Comparison of ENCODE assay signal across 1 cellular context in the genomic region with DNA sequence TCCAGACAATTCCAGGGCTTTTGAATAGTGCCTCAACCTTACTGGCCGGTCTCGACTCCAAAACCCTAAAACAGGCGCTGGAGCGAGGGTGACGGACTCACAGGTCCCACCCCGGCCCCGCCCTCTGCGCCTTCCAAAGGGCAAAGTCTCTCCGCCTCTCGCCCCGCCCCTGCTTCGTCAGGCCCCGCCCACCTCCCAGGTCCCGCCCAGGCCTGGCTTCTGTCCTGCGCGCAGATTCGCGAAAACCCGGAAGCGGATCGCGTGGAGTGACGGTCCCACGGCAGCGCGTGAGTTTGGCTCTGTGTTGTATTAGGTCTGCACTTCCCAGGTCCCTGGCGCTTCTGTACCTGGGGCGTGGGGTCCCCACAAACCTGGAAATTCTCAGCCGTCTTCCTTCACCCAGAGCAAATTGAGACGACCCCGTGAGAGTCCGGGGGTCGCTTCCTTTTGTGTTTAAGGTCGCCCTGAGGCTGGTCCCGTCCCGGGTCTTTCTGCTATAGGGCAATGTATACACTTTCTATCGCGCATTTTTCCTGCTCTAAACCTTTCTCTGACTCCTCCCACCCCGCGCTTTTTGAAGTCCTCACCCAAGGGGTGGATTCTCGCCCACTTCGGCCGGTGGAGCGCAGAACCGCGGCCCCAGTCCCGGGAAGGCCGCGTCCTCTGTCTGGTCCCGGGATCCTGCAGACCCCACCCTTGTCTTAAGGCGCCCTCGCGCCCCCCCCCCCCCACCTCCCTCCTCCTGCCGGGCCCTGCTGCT.
TF ChIP-seq lines count a peak whose summit lies in the region.

A gene (plus strand): TSS at position 231 of the 760 bp plus-strand sequence. CDS start 16,090 bp downstream, outside the sequence.

TF ChIP-seq in K562, 482 proteins besides CTCF, POLR2A, EP300 and RAD21 (continued from another document and continues in another):
- TF ChIP-seq, protein P1, sequence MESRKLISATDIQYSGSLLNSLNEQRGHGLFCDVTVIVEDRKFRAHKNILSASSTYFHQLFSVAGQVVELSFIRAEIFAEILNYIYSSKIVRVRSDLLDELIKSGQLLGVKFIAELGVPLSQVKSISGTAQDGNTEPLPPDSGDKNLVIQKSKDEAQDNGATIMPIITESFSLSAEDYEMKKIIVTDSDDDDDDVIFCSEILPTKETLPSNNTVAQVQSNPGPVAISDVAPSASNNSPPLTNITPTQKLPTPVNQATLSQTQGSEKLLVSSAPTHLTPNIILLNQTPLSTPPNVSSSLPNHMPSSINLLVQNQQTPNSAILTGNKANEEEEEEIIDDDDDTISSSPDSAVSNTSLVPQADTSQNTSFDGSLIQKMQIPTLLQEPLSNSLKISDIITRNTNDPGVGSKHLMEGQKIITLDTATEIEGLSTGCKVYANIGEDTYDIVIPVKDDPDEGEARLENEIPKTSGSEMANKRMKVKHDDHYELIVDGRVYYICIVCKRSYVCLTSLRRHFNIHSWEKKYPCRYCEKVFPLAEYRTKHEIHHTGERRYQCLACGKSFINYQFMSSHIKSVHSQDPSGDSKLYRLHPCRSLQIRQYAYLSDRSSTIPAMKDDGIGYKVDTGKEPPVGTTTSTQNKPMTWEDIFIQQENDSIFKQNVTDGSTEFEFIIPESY (CRISPR knock-in tag; IDR thresholded peaks at IDR 0.05): no peak
- TF ChIP-seq ZNF175 (CRISPR knock-in tag; IDR thresholded peaks at IDR 0.05; ENCODE audit: low read depth) (no peak), MAZ (CRISPR knock-in tag; conservative IDR thresholded peaks at IDR 0.05 in 1 of 2, IDR thresholded peaks at IDR 0.05 in 1 of 2) (peak in 1 of 2 experiments; percentile 50; a peak in 2 of 4 replicates), L3MBTL2 (IDR thresholded peaks at IDR 0.05) (peak; percentile 58; the same call in 1 of the 2 replicates), TRIM24 (IDR thresholded peaks at IDR 0.05) (no peak), MTA1 (IDR thresholded peaks at IDR 0.05; ENCODE audit: borderline replicate concordance) (0 out of 2 replicates have a peak, but pooled peaks have one; percentile 22), MTA3 (IDR thresholded peaks at IDR 0.05; ENCODE audit: borderline replicate concordance) (peak; percentile 46; the same call in 1 of the 2 replicates), RBFOX2 (IDR thresholded peaks at IDR 0.05; ENCODE audit: low read depth, low read length) (peak; percentile 82), NR2C2 (CRISPR knock-in tag; IDR thresholded peaks at IDR 0.05) (no peak), NR2C2 (tag; IDR thresholded peaks at IDR 0.05) (0 out of 2 replicates have a peak, but pooled peaks have one; percentile 23), EP400 (IDR thresholded peaks at IDR 0.05) (peak; percentile 78), ZNF561 (CRISPR knock-in tag; conservative IDR thresholded peaks at IDR 0.05) (no peak), TARDBP (IDR thresholded peaks at IDR 0.05) (peak; percentile 72), SP1 (CRISPR knock-in tag; IDR thresholded peaks at IDR 0.05) (peak; percentile 60), ZNF431 (CRISPR knock-in tag; IDR thresholded peaks at IDR 0.05) (no peak), ZNF3 (CRISPR knock-in tag; IDR thresholded peaks at IDR 0.05) (no peak), ETV5 (CRISPR knock-in tag; IDR thresholded peaks at IDR 0.05; ENCODE audit: low read depth) (0 out of 2 replicates have a peak, but pooled peaks have one; percentile 42), CREB1 (IDR thresholded peaks at IDR 0.05) (no peak), CREB1 (CRISPR knock-in tag; IDR thresholded peaks at IDR 0.05) (peak; percentile 40; the same call in 1 of the 2 replicates), TOE1 (IDR thresholded peaks at IDR 0.05; ENCODE audit: borderline replicate concordance) (peak; percentile 76; the same call in 1 of the 2 replicates), TOE1 (CRISPR knock-in tag; IDR thresholded peaks at IDR 0.05; ENCODE audit: borderline replicate concordance, low read depth) (no peak), RBM17 (IDR thresholded peaks at IDR 0.05; ENCODE audit: borderline replicate concordance, low read depth, low read length) (no peak), HDAC3 (IDR thresholded peaks at IDR 0.05; ENCODE audit: borderline replicate concordance, partially characterized antibody) (peak; percentile 66), KAT7 (CRISPR knock-in tag; IDR thresholded peaks at IDR 0.05; ENCODE audit: borderline replicate concordance) (no peak), CSDE1 (IDR thresholded peaks at IDR 0.05) (no peak), ELF1 (tag; IDR thresholded peaks at IDR 0.05) (peak; percentile 88), TSC22D4 (tag; IDR thresholded peaks at IDR 0.05) (no peak), DACH1 (IDR thresholded peaks at IDR 0.05; ENCODE audit: partially characterized antibody) (no peak), RBM22 (IDR thresholded peaks at IDR 0.05; ENCODE audit: low read depth, low read length, poor library complexity, severe bottlenecking) (no peak), PHF20 (IDR thresholded peaks at IDR 0.05; ENCODE audit: partially characterized antibody) (peak; percentile 41), ATF1 (CRISPR knock-in tag; IDR thresholded peaks at IDR 0.05) (no peak), ATF1 (tag; IDR thresholded peaks at IDR 0.05) (peak; percentile 54), ATF7 (IDR thresholded peaks at IDR 0.05) (no peak), POLR2H (tag; IDR thresholded peaks at IDR 0.05; ENCODE audit: low read depth) (peak; percentile 49), POLR2AphosphoS5 (IDR thresholded peaks at IDR 0.05; ENCODE audit: control insufficient read depth, insufficient read depth, low read depth, low read length) (peak; percentile 61; the same call in 1 of the 2 replicates), SUPT5H (IDR thresholded peaks at IDR 0.05) (peak; percentile 78), NEUROD1 (IDR thresholded peaks at IDR 0.05; ENCODE audit: borderline replicate concordance, low read depth, low read length, partially characterized antibody) (peak; percentile 27), GABPB1 (CRISPR knock-in tag; IDR thresholded peaks at IDR 0.05) (0 out of 2 replicates have a peak, but pooled peaks have one; percentile 32), TCF3 (CRISPR knock-in tag; IDR thresholded peaks at IDR 0.05) (0 out of 2 replicates have a peak, but pooled peaks have one; percentile 16), POLR2G (IDR thresholded peaks at IDR 0.05; ENCODE audit: low read depth, low read length) (peak; percentile 87)
- TF ChIP-seq, protein P2, sequence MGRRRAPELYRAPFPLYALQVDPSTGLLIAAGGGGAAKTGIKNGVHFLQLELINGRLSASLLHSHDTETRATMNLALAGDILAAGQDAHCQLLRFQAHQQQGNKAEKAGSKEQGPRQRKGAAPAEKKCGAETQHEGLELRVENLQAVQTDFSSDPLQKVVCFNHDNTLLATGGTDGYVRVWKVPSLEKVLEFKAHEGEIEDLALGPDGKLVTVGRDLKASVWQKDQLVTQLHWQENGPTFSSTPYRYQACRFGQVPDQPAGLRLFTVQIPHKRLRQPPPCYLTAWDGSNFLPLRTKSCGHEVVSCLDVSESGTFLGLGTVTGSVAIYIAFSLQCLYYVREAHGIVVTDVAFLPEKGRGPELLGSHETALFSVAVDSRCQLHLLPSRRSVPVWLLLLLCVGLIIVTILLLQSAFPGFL (CRISPR knock-in tag; IDR thresholded peaks at IDR 0.05): no peak
- TF ChIP-seq, protein P3, sequence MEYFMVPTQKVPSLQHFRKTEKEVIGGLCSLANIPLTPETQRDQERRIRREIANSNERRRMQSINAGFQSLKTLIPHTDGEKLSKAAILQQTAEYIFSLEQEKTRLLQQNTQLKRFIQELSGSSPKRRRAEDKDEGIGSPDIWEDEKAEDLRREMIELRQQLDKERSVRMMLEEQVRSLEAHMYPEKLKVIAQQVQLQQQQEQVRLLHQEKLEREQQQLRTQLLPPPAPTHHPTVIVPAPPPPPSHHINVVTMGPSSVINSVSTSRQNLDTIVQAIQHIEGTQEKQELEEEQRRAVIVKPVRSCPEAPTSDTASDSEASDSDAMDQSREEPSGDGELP (CRISPR knock-in tag; IDR thresholded peaks at IDR 0.05; ENCODE audit: borderline replicate concordance): peak; percentile 35; the same call in 1 of the 2 replicates
- TF ChIP-seq, protein P4, sequence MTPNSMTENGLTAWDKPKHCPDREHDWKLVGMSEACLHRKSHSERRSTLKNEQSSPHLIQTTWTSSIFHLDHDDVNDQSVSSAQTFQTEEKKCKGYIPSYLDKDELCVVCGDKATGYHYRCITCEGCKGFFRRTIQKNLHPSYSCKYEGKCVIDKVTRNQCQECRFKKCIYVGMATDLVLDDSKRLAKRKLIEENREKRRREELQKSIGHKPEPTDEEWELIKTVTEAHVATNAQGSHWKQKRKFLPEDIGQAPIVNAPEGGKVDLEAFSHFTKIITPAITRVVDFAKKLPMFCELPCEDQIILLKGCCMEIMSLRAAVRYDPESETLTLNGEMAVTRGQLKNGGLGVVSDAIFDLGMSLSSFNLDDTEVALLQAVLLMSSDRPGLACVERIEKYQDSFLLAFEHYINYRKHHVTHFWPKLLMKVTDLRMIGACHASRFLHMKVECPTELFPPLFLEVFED (CRISPR knock-in tag; conservative IDR thresholded peaks at IDR 0.05): no peak
- TF ChIP-seq, protein P5, sequence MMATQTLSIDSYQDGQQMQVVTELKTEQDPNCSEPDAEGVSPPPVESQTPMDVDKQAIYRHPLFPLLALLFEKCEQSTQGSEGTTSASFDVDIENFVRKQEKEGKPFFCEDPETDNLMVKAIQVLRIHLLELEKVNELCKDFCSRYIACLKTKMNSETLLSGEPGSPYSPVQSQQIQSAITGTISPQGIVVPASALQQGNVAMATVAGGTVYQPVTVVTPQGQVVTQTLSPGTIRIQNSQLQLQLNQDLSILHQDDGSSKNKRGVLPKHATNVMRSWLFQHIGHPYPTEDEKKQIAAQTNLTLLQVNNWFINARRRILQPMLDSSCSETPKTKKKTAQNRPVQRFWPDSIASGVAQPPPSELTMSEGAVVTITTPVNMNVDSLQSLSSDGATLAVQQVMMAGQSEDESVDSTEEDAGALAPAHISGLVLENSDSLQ (IDR thresholded peaks at IDR 0.05): peak; percentile 44; the same call in 1 of the 2 replicates
- TF ChIP-seq, protein P6, sequence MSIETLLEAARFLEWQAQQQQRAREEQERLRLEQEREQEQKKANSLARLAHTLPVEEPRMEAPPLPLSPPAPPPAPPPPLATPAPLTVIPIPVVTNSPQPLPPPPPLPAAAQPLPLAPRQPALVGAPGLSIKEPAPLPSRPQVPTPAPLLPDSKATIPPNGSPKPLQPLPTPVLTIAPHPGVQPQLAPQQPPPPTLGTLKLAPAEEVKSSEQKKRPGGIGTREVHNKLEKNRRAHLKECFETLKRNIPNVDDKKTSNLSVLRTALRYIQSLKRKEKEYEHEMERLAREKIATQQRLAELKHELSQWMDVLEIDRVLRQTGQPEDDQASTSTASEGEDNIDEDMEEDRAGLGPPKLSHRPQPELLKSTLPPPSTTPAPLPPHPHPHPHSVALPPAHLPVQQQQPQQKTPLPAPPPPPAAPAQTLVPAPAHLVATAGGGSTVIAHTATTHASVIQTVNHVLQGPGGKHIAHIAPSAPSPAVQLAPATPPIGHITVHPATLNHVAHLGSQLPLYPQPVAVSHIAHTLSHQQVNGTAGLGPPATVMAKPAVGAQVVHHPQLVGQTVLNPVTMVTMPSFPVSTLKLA (conservative IDR thresholded peaks at IDR 0.05): peak; percentile 63 to 80
- TF ChIP-seq, protein P7, sequence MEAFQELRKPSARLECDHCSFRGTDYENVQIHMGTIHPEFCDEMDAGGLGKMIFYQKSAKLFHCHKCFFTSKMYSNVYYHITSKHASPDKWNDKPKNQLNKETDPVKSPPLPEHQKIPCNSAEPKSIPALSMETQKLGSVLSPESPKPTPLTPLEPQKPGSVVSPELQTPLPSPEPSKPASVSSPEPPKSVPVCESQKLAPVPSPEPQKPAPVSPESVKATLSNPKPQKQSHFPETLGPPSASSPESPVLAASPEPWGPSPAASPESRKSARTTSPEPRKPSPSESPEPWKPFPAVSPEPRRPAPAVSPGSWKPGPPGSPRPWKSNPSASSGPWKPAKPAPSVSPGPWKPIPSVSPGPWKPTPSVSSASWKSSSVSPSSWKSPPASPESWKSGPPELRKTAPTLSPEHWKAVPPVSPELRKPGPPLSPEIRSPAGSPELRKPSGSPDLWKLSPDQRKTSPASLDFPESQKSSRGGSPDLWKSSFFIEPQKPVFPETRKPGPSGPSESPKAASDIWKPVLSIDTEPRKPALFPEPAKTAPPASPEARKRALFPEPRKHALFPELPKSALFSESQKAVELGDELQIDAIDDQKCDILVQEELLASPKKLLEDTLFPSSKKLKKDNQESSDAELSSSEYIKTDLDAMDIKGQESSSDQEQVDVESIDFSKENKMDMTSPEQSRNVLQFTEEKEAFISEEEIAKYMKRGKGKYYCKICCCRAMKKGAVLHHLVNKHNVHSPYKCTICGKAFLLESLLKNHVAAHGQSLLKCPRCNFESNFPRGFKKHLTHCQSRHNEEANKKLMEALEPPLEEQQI (IDR thresholded peaks at IDR 0.05): no peak
